ENCODE assay signal across 34 cellular contexts in genomic region chr4:118249890-118250289, GRCh38.
"Had no signal": no experiment of that assay in that cellular context is flagged by ENCODE, and none has a peak within 500 bp of the region (broad histone marks: within the 10 kb centered on the region; RNA-seq: fewer than 3 reads in every experiment).

No MANE protein-coding gene starts in this region.

- H3K9ac ChIP-seq: KMS-11 had no signal

- H3K27me3 ChIP-seq: MG63 had no signal

- DNase-seq: Karpas-422, Kasumi-1, MG63, MM.1S, MV-4-11, NCI-H1048, NCI-H1092, NCI-H1092 treated with DMSO at 0.1 percent for 48 hours, NCI-H1105, NCI-H1105 treated with DMSO at 0.1 percent for 48 hours, NCI-H1417, NCI-H1417 treated with DMSO at 0.1 percent for 48 hours, NCI-H1436, NCI-H1436 treated with DMSO at 0.1 percent for 48 hours, NCI-H146, NCI-H1694, NCI-H1694 treated with DMSO at 0.1 percent for 48 hours, NCI-H187, NCI-H187 treated with DMSO at 0.1 percent for 48 hours, NCI-H1930, NCI-H2029, NCI-H2029 treated with DMSO at 0.1 percent for 48 hours, NCI-H2081, NCI-H2081 treated with DMSO at 0.1 percent for 48 hours, NCI-H2107, NCI-H2171, NCI-H2171 treated with DMSO at 0.1 percent for 48 hours, NCI-H2227 treated with DMSO at 0.1 percent for 48 hours, NCI-H226, NCI-H345, NCI-H446, NCI-H446 treated with DMSO at 0.1 percent for 48 hours, NCI-H510A had no signal

- H3K27ac ChIP-seq: KMS-11 had no signal

- H3K4me2 ChIP-seq: KMS-11 had no signal

- H3K4me3 ChIP-seq: MG63 had no signal

- H3K9me3 ChIP-seq: MG63 had no signal
